In genomic region chr3:170023165-170023564, GRCh38 we compare ENCODE assay signal across 14 cellular contexts. TPM values are rescaled to one million over a fixed set of nuclear protein-coding genes. Genes with fewer than 3 reads are reported as not detected.
"Had no signal": no experiment of that assay in that cellular context is flagged by ENCODE, and none has a peak within 500 bp of the region (broad histone marks: within the 10 kb centered on the region; RNA-seq: fewer than 3 reads in every experiment).

No MANE protein-coding gene starts in this region.

- H3K9me3 ChIP-seq: heart left ventricle, sigmoid colon had no signal

- H3K27ac ChIP-seq: heart left ventricle, neural progenitor cell, sigmoid colon, skin epidermis had no signal

- H3K27me3 ChIP-seq: heart left ventricle, neural progenitor cell had no signal

- H3K4me1 ChIP-seq: heart left ventricle, neural progenitor cell, sigmoid colon had no signal

- H3K4me3 ChIP-seq: heart left ventricle, neural progenitor cell, sigmoid colon, skin epidermis had no signal

- DNase-seq: effector memory CD4-positive, alpha-beta T cell; heart left ventricle; immature natural killer cell; mammary epithelial cell; posterior cingulate gyrus; sigmoid colon; stimulated activated CD4-positive, alpha-beta T cell treated with anti-CD3 and anti-CD28 coated beads, Interleukin-12 subunit alpha, Interleukin-12 subunit beta, amount 100 ng/mL, for 4 hours; stimulated activated naive CD4-positive, alpha-beta T cell; trophoblast cell had no signal

- H3K36me3 ChIP-seq: heart left ventricle, neural progenitor cell, sigmoid colon had no signal

- ATAC-seq: esophagus mucosa; heart left ventricle; natural killer cell treated with Interleukin-12 subunit alpha and Interleukin-12 subunit beta and Interleukin-15 and Interleukin-18, amount 100 ng/mL, for 72 hours had no signal

RNA-seq across cellular contexts. Expression of gene GPR160, which starts 14.6 kb away (rescaled TPM):
- total RNA-seq: osteoblast had no signal
